19 cellular contexts compared by ENCODE assay signal in the genomic region with DNA sequence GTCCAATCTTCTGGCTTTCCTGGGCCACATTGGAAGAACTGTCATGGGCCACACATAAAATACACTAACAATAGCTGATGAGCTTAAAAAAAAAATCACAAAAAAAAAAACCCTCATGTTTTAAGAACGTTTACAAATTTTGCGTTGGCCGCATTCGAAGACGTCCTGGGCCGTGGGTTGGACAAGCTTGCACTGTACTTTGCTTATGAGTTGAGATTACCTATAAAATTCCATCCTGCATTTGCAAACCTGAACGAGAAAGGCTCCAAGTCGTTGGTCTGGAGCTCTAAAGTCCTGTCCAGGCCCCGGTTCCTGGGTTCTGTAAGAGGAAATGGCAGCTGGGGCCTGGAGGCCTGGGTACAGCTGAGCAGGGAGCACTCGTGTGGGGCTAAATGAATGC. TPM values are rescaled to one million over a fixed set of nuclear protein-coding genes. Genes with fewer than 3 reads are reported as not detected.
DNase-seq lines count a peak whose midpoint lies in the region; ATAC-seq and TF ChIP-seq lines count a peak whose summit lies in the region.
"Had no signal": no experiment of that assay in that cellular context is flagged by ENCODE, and none has a peak within 500 bp of the region (broad histone marks: within the 10 kb centered on the region; RNA-seq: fewer than 3 reads in every experiment).

No MANE protein-coding gene starts in this region.

- no peak for ATAC-seq in activated naive CD4-positive, alpha-beta T cell treated with anti-CD3 and anti-CD28 coated beads, Interleukin-2, amount 50 U/mL, for 72 hours
- no peak for ATAC-seq in RWPE2 (ENCODE audit: low read depth)
- no peak for ATAC-seq in GM23338
- ATAC-seq: A549 had no signal

- H3K27me3 Mint-ChIP-seq in GM23338 (ENCODE audit: insufficient read depth, low read depth, poor library complexity), result peaks cover 3% of the 10 kb centered on the region
- H3K27me3 Mint-ChIP-seq: CD4-positive, alpha-beta T cell had no signal

- no peak for DNase-seq in activated naive CD4-positive, alpha-beta T cell treated with anti-CD3 and anti-CD28 coated beads, Interleukin-2, amount 50 U/mL, for 72 hours (ENCODE audit: low spot score in 2 of 2)
- DNase-seq in activated naive CD4-positive, alpha-beta T cell treated with anti-CD3 and anti-CD28 coated beads, Interleukin-2, amount 50 U/mL, for 16 hours, result no peak
- DNase-seq in RWPE2 (ENCODE audit: low spot score) (peak; percentile 32), coronary artery (ENCODE audit: low spot score) (peak; percentile 36), COR-L47 (lab: John Stamatoyannopoulos, UW) (no peak), adrenal gland (no peak), GM23338 (ENCODE audit: low spot score) (no peak)
- DNase-seq: 8988T; ACHN; AML-193; BE2C; Calu3; CD4-positive, alpha-beta T cell; CD8-positive, alpha-beta memory T cell; H7; HCEC 1CT had no signal

- no peak overlapping the region for H3K4me3 Mint-ChIP-seq in GM23338
- H3K4me3 Mint-ChIP-seq: CD14-positive monocyte; CD4-positive, alpha-beta T cell; CD8-positive, alpha-beta memory T cell had no signal

- peak overlapping the region; percentile 48 to 83 for H3K27ac Mint-ChIP-seq in activated naive CD4-positive, alpha-beta T cell treated with anti-CD3 and anti-CD28 coated beads, Interleukin-2, amount 50 U/mL, for 72 hours
- no peak overlapping the region for H3K27ac Mint-ChIP-seq in GM23338
- H3K27ac Mint-ChIP-seq: CD4-positive, alpha-beta T cell had no signal

- H3K27ac ChIP-seq in RWPE2 (ENCODE audit: poor library complexity, severe bottlenecking) (no peak overlapping the region), coronary artery (no peak overlapping the region), adrenal gland (no peak overlapping the region), GM23338 (ENCODE audit: low read depth) (no peak overlapping the region)
- H3K27ac ChIP-seq: A549; BLaER1 treated with 17β-estradiol and CSF1 and Interleukin-3, amounts not matched to agents 10 nM and 100 nM had no signal

- TF ChIP-seq POLR2A in adrenal gland (IDR thresholded peaks at IDR 0.05), result no peak

- H3K9me3 ChIP-seq in RWPE2 (ENCODE audit: severe bottlenecking) (no peaks in the 10 kb centered on the region), adrenal gland (replicated peaks in 1 of 3) (no peaks in the 10 kb centered on the region)
- H3K9me3 ChIP-seq: A549, BE2C had no signal

- H4K20me1 ChIP-seq in GM23338 (replicated peaks; ENCODE audit: insufficient read depth), result peaks cover 6% of the 10 kb centered on the region; the same call in 1 of the 2 replicates

- WGBS in adrenal gland, 4 donors, result 86 to 95% (median 90%) methylated on average over 10 of the region's 10 CpGs

- H2AFZ ChIP-seq in GM23338, result no peak overlapping the region

- peaks cover 11 to 23% of the 10 kb centered on the region in 2 donors for H3K36me3 Mint-ChIP-seq in activated naive CD4-positive, alpha-beta T cell treated with anti-CD3 and anti-CD28 coated beads, Interleukin-2, amount 50 U/mL, for 72 hours
- H3K36me3 Mint-ChIP-seq in GM23338 (ENCODE audit: low read depth), result peaks cover 39% of the 10 kb centered on the region

- no peak overlapping the region for H3K4me2 ChIP-seq in GM23338
- H3K4me2 ChIP-seq: A549; BLaER1 treated with 17β-estradiol and CSF1 and Interleukin-3, amounts not matched to agents 10 nM and 100 nM had no signal

- peaks cover 31% of the 10 kb centered on the region for H3K36me3 ChIP-seq in RWPE2 (ENCODE audit: low read depth)
- no peaks in the 10 kb centered on the region for H3K36me3 ChIP-seq in adrenal gland (replicated peaks in 1 of 2)
- peaks cover 8% of the 10 kb centered on the region; the same call in 1 of the 2 replicates for H3K36me3 ChIP-seq in GM23338 (ENCODE audit: insufficient read depth)

- intact Hi-C loops in adrenal gland (cut with DNase I), result no loop called here

- H3K4me1 ChIP-seq in RWPE2 (ENCODE audit: insufficient read depth, poor library complexity, severe bottlenecking), result no peaks in the 10 kb centered on the region
- H3K4me1 ChIP-seq in adrenal gland (replicated peaks in 1 of 2), result no peaks in the 10 kb centered on the region
- no peaks in the 10 kb centered on the region for H3K4me1 ChIP-seq in GM23338 (ENCODE audit: insufficient read depth)
- H3K4me1 ChIP-seq: A549, BE2C had no signal

- no peaks in the 10 kb centered on the region for H3F3A ChIP-seq in GM23338 (replicated peaks; ENCODE audit: low read depth)

- TF ChIP-seq CTCF in RWPE2 (IDR thresholded peaks at IDR 0.05; ENCODE audit: poor library complexity, severe bottlenecking) (no peak), coronary artery (IDR thresholded peaks at IDR 0.05) (no peak), adrenal gland (IDR thresholded peaks at IDR 0.05) (no peak), GM23338 (conservative IDR thresholded peaks at IDR 0.05; ENCODE audit: low read depth in 2 of 2) (no peak)

- no peaks in the 10 kb centered on the region for H3K9me2 ChIP-seq in GM23338 (ENCODE audit: insufficient read depth)

- peaks cover 10% of the 10 kb centered on the region; the same call in 1 of the 2 replicates for H3K79me2 ChIP-seq in GM23338 (replicated peaks; ENCODE audit: insufficient read depth)

- H3K4me3 ChIP-seq in RWPE2 (ENCODE audit: severe bottlenecking), result no peak overlapping the region
- H3K4me3 ChIP-seq in coronary artery, result no peak overlapping the region
- H3K4me3 ChIP-seq in adrenal gland, result no peak overlapping the region
- H3K4me3 ChIP-seq in GM23338, result no peak overlapping the region
- H3K4me3 ChIP-seq: A549; BLaER1 treated with 17β-estradiol and CSF1 and Interleukin-3, amounts not matched to agents 10 nM and 100 nM had no signal

- H3K27me3 ChIP-seq in RWPE2 (ENCODE audit: insufficient read depth, poor library complexity, severe bottlenecking), result no peaks in the 10 kb centered on the region
- H3K27me3 ChIP-seq in adrenal gland, result no peaks in the 10 kb centered on the region
- H3K27me3 ChIP-seq in GM23338 (ENCODE audit: insufficient read depth), result no peaks in the 10 kb centered on the region
- H3K27me3 ChIP-seq: BE2C; BLaER1 treated with 17β-estradiol and CSF1 and Interleukin-3, amounts not matched to agents 10 nM and 100 nM had no signal

- H3K9me3 Mint-ChIP-seq in activated naive CD4-positive, alpha-beta T cell treated with anti-CD3 and anti-CD28 coated beads, Interleukin-2, amount 50 U/mL, for 72 hours, result no peaks in the 10 kb centered on the region
- H3K9me3 Mint-ChIP-seq in GM23338, result peaks cover 14% of the 10 kb centered on the region
- H3K9me3 Mint-ChIP-seq: CD4-positive, alpha-beta T cell; CD8-positive, alpha-beta memory T cell had no signal

- 0 out of 3 replicates have a peak, but pooled peaks cover 2% of the 10 kb centered on the region for H3K4me1 Mint-ChIP-seq in GM23338

RNA-seq across cellular contexts. Expression of a gene that starts 51.4 kb away (rescaled TPM):
- under 1 TPM; 0.05 to 0.31 TPM for total RNA-seq in activated naive CD4-positive, alpha-beta T cell treated with anti-CD3 and anti-CD28 coated beads, Interleukin-2, amount 50 U/mL, for 72 hours
- total RNA-seq in adrenal gland, result 1 to 10 TPM in 6 of 8 donors, under 1 TPM in 2; 0.42 to 6.9 (median 1.3) TPM
- polyA plus RNA-seq in adrenal gland (1 to 10 TPM in 2 of 3 donors, under 1 TPM in 1; 0.18 to 3.4 (median 1.4) TPM), GM23338 (2016; fragmentation: Nextera tagmentation; extraction: Ambion mirVana) (0.80 and 1.1 TPM in 2 replicates)
- 1.8 and 2.3 TPM in 2 replicates for total RNA-seq in GM23338 (2014; rRNA removed; shearing (Covaris generic))
- polyA plus RNA-seq: CD14-positive monocyte had no signal

RNA-seq across cellular contexts. Expression of a gene that starts 58.6 kb away (rescaled TPM):
- total RNA-seq in activated naive CD4-positive, alpha-beta T cell treated with anti-CD3 and anti-CD28 coated beads, Interleukin-2, amount 50 U/mL, for 72 hours, result 10 to 100 TPM; 18.7 to 20.3 TPM
- total RNA-seq in adrenal gland, result 10 to 100 TPM in 7 of 8 donors, 1 to 10 TPM in 1; 9.1 to 25.9 (median 16.6) TPM
- polyA plus RNA-seq in adrenal gland (10 to 100 TPM in 1 of 3 donors, 1 to 10 TPM in 2; 5.3 to 12.5 (median 9.2) TPM), GM23338 (2016; fragmentation: Nextera tagmentation; extraction: Ambion mirVana) (16.8 and 17.0 TPM in 2 replicates)
- 42.1 and 44.5 TPM in 2 replicates for total RNA-seq in GM23338 (2014; rRNA removed; shearing (Covaris generic))

Comparison
In these comparisons a context has a peak if more than half of its experiments do, and no peak if none do; other contexts are left out.
1. DNase-seq: peak in RWPE2 (single experiment) and coronary artery (single experiment); none in activated naive CD4-positive, alpha-beta T cell treated with anti-CD3 and anti-CD28 coated beads, Interleukin-2, amount 50 U/mL, for 72 hours (0 of 2), activated naive CD4-positive, alpha-beta T cell treated with anti-CD3 and anti-CD28 coated beads, Interleukin-2, amount 50 U/mL, for 16 hours (single experiment), COR-L47 (single experiment), adrenal gland (0 of 7) and GM23338 (single experiment).